12 cellular contexts compared by ENCODE assay signal in genomic region chr5:527646-528591, GRCh38. TPM values are rescaled to one million over a fixed set of nuclear protein-coding genes. Genes with fewer than 3 reads are reported as not detected.
DNase-seq lines count a peak whose midpoint lies in the region; ATAC-seq, FAIRE-seq and TF ChIP-seq lines count a peak whose summit lies in the region.
"Had no signal": no experiment of that assay in that cellular context is flagged by ENCODE, and none has a peak within 500 bp of the region (broad histone marks: within the 10 kb centered on the region; RNA-seq: fewer than 3 reads in every experiment).

No MANE protein-coding gene starts in this region.

- no peak overlapping the region for H2AFZ ChIP-seq in endothelial cell of umbilical vein (ENCODE audit: low read depth, low read length)
- H2AFZ ChIP-seq: parathyroid adenoma had no signal

- CTCF ChIA-PET in endothelial cell of umbilical vein (lab: Charles Lee) = no interaction called here

- FAIRE-seq in endothelial cell of umbilical vein (lab: Jason Lieb, UNC) = no peak

- DNase-seq in activated gamma-delta T cell (lab: John Stamatoyannopoulos, UW) (peak; percentile 20), activated gamma-delta T cell treated with Interleukin-2 at 50 U/mL for 16 hours (no peak), NOMO-1 (lab: John Stamatoyannopoulos, UW; ENCODE audit: unreplicated experiment in 2 of 2) (peak; percentile 64 to 65), endothelial cell of umbilical vein (ENCODE audit: low read depth, low spot score) (no peak), erythroblast (lab: John Stamatoyannopoulos, UW) (no peak), NCI-H774 (lab: John Stamatoyannopoulos, UW) (no peak), NCI-H226 (no peak)

- peaks cover 65% of the 10 kb centered on the region for H3K27me3 Mint-ChIP-seq in stimulated activated memory B cell treated with anti-CD40 and anti-IgM and Interleukin-4, amounts not matched to agents 10 μg/mL and 1 μg/mL and 100 μg/mL, for 72 hours

- H3K79me2 ChIP-seq in endothelial cell of umbilical vein (ENCODE audit: control insufficient read depth, insufficient read depth, low read length) = no peaks in the 10 kb centered on the region
- H3K79me2 ChIP-seq: parathyroid adenoma had no signal

- H3K4me2 ChIP-seq in endothelial cell of umbilical vein (ENCODE audit: insufficient read depth, low read length) = no peak overlapping the region

- no peaks in the 10 kb centered on the region for H3K36me3 Mint-ChIP-seq in stimulated activated memory B cell treated with anti-CD40 and anti-IgM and Interleukin-4, amounts not matched to agents 10 μg/mL and 1 μg/mL and 100 μg/mL, for 72 hours

- no peak overlapping the region for H3K27ac ChIP-seq in endothelial cell of umbilical vein (ENCODE audit: insufficient read depth, low read depth, low read length)
- H3K27ac ChIP-seq: parathyroid adenoma, SJSA1 had no signal

- H3K9ac ChIP-seq in endothelial cell of umbilical vein (replicated peaks; ENCODE audit: extremely low read depth, insufficient read depth, low read length) = no peak overlapping the region
- H3K9ac ChIP-seq: parathyroid adenoma had no signal

- no peaks in the 10 kb centered on the region for H3K9me3 ChIP-seq in endothelial cell of umbilical vein (replicated peaks; ENCODE audit: control insufficient read depth, insufficient read depth, low read length)
- H3K9me3 ChIP-seq: SJSA1 had no signal

- no peaks in the 10 kb centered on the region for H3K36me3 ChIP-seq in endothelial cell of umbilical vein (ENCODE audit: control insufficient read depth in 2 of 2, extremely low read depth in 1 of 2, insufficient read depth in 2 of 2, low read length in 2 of 2)
- H3K36me3 ChIP-seq: SJSA1 had no signal

- no peaks in the 10 kb centered on the region for H3K9me1 ChIP-seq in endothelial cell of umbilical vein (replicated peaks; ENCODE audit: control insufficient read depth, extremely low read depth, insufficient read depth, low read length)

- TF ChIP-seq POLR2A in endothelial cell of umbilical vein (IDR thresholded peaks at IDR 0.05; ENCODE audit: low read depth, low read length) (no peak), erythroblast (IDR thresholded peaks at IDR 0.05; ENCODE audit: low read length) (no peak)

- H3K4me3 Mint-ChIP-seq in stimulated activated memory B cell treated with anti-CD40 and anti-IgM and Interleukin-4, amounts not matched to agents 10 μg/mL and 1 μg/mL and 100 μg/mL, for 72 hours = no peak overlapping the region

- H3K27me3 ChIP-seq in endothelial cell of umbilical vein (ENCODE audit: control insufficient read depth in 2 of 2, insufficient read depth in 2 of 2, low read length in 2 of 2) = peaks cover 51 to 63% of the 10 kb centered on the region in 2 experiments

- intact Hi-C loops in endothelial cell of umbilical vein (cut with micrococcal nuclease) = no loop called here

- no peak for TF ChIP-seq CTCF in endothelial cell of umbilical vein (IDR thresholded peaks at IDR 0.05; ENCODE audit: extremely low read depth in 1 of 2, insufficient read depth in 1 of 2, low read depth in 1 of 2, low read length in 2 of 2)

- peaks cover 47% of the 10 kb centered on the region for H3K4me1 Mint-ChIP-seq in stimulated activated memory B cell treated with anti-CD40 and anti-IgM and Interleukin-4, amounts not matched to agents 10 μg/mL and 1 μg/mL and 100 μg/mL, for 72 hours

- no peaks in the 10 kb centered on the region for H3K9me3 Mint-ChIP-seq in stimulated activated memory B cell treated with anti-CD40 and anti-IgM and Interleukin-4, amounts not matched to agents 10 μg/mL and 1 μg/mL and 100 μg/mL, for 72 hours

- BruUV-seq in endothelial cell of umbilical vein (replicated peaks; lab: Mats Ljungman, UMichigan) = no TSS peak

- dilution Hi-C loops in endothelial cell of umbilical vein (cut with MboI; ENCODE audit: extremely low pct_ligation_motif_present, low sequenced_read_pairs) = no loop called here

- no peak overlapping the region for H3K27ac Mint-ChIP-seq in stimulated activated memory B cell treated with anti-CD40 and anti-IgM and Interleukin-4, amounts not matched to agents 10 μg/mL and 1 μg/mL and 100 μg/mL, for 72 hours

- POLR2A ChIA-PET in endothelial cell of umbilical vein (lab: Charles Lee) = no interaction called here

- H4K20me1 ChIP-seq in endothelial cell of umbilical vein (replicated peaks; ENCODE audit: control insufficient read depth, extremely low read depth, insufficient read depth, low read length) = no peaks in the 10 kb centered on the region

- peak; percentile 37 for ATAC-seq in stimulated activated memory B cell treated with anti-CD40 and anti-IgM and Interleukin-4, amounts not matched to agents 10 μg/mL and 1 μg/mL and 100 μg/mL, for 72 hours
- ATAC-seq: activated CD4-positive, CD25-positive, alpha-beta regulatory T cell treated with anti-CD3 and anti-CD28 coated beads, Interleukin-2, amount 50 U/mL, for 24 hours had no signal

- H3K4me1 ChIP-seq in endothelial cell of umbilical vein (ENCODE audit: control insufficient read depth, extremely low read depth, insufficient read depth, low read length) = no peaks in the 10 kb centered on the region
- H3K4me1 ChIP-seq: parathyroid adenoma, SJSA1 had no signal

- no peak overlapping the region for H3K4me3 ChIP-seq in endothelial cell of umbilical vein (replicated peaks in 1 of 3; ENCODE audit: insufficient read depth in 1 of 3, low read depth in 1 of 3, low read length in 3 of 3)
- H3K4me3 ChIP-seq: lung, SJSA1 had no signal

TF ChIP-seq in endothelial cell of umbilical vein, 7 proteins besides CTCF, POLR2A, EP300 and RAD21:
- TF ChIP-seq EZH2 (IDR thresholded peaks at IDR 0.05; ENCODE audit: borderline replicate concordance, low read depth, low read length, severe bottlenecking) = peak; percentile 51
- TF ChIP-seq MAX (IDR thresholded peaks at IDR 0.05; ENCODE audit: insufficient read depth, insufficient read length) = no peak

RNA-seq across cellular contexts. Expression of gene SLC9A3, which starts 3.7 kb away (rescaled TPM):
- total RNA-seq in endothelial cell of umbilical vein = 0.82 and 0.92 TPM in 2 replicates
- polyA plus RNA-seq in endothelial cell of umbilical vein = 0.79 and 0.88 TPM in 2 replicates
- polyA plus RNA-seq in endothelial cell of umbilical vein (2011; cell fraction: cytosol; rRNA removed) = 0.58 and 0.75 TPM in 2 replicates
- 0.88 and 0.92 TPM in 2 replicates for polyA plus RNA-seq in endothelial cell of umbilical vein (2011; cell fraction: nucleus; rRNA removed)
- 0.64 and 0.79 TPM in 2 replicates for polyA plus RNA-seq in endothelial cell of umbilical vein (2012)
- polyA minus RNA-seq in endothelial cell of umbilical vein = 0.23 and 0.24 TPM in 2 replicates
- 1.1 TPM for polyA minus RNA-seq in endothelial cell of umbilical vein (2011; cell fraction: cytosol; rRNA and poly(A)+ RNA removed)
- 0.43 and 0.48 TPM in 2 replicates for polyA minus RNA-seq in endothelial cell of umbilical vein (2011; cell fraction: nucleus; rRNA and poly(A)+ RNA removed)

Comparison
In these comparisons a context has a peak if more than half of its experiments do, and no peak if none do; other contexts are left out.
1. DNase-seq: peak in activated gamma-delta T cell (single experiment) and NOMO-1 (2 of 2); none in activated gamma-delta T cell treated with Interleukin-2 at 50 U/mL for 16 hours (single experiment), endothelial cell of umbilical vein (single experiment), erythroblast (0 of 2), NCI-H774 (single experiment) and NCI-H226 (single experiment).